ENCODE assay signal across 1 cellular context in the genomic region with DNA sequence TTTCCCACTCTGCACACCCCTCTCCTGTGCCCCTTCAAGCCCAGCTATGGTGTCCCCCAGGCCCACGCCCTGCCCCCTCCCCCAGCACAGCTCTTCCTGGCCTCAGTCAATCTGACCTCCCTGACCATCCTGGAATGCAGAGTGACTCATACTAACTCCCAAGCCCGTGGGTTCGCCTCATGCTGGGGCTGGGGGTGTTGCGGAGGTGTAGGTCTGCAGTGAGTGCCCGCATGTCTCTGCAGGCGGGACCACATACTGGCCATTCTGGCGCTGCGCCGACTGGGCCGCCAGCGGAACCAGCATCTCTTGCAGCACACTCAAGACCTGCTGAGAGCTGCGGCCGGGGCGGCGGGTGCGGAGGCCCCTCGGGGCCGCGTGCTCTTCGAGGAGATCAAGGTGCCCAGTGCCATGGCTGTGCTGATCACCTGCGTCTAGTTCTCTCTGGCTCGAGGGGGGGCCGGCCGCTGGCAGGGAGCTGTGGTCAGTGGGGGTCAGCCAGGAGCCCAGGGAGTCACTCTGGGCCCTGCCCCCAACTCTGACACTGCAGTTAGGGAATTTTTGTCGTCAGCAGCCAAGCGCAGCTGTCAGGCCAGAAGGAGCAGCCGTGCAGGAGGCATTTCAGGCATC.
A peak's percentile ranks its signal among the peaks of the same experiment; 100 is the strongest.
TF ChIP-seq lines count a peak whose summit lies in the region.

No MANE protein-coding gene starts in this region.

TF ChIP-seq in HepG2, 621 proteins besides CTCF, POLR2A, EP300 and RAD21 (continued from another document):
- TF ChIP-seq MAZ (IDR thresholded peaks at IDR 0.05; ENCODE audit: borderline replicate concordance, low read depth, low read length) (peak; percentile 19; the same call in 1 of the 2 replicates), MAZ (CRISPR knock-in tag; IDR thresholded peaks at IDR 0.05; ENCODE audit: low read depth) (no peak), RARA (CRISPR knock-in tag; IDR thresholded peaks at IDR 0.05) (peak; percentile 77), RXRB (CRISPR knock-in tag; IDR thresholded peaks at IDR 0.05; ENCODE audit: borderline replicate concordance) (0 out of 2 replicates have a peak, but pooled peaks have one; percentile 11), JUNB (CRISPR knock-in tag; IDR thresholded peaks at IDR 0.05; ENCODE audit: borderline replicate concordance) (peak; percentile 47; the same call in 1 of the 2 replicates), ZNF496 (CRISPR knock-in tag; IDR thresholded peaks at IDR 0.05; ENCODE audit: insufficient replicate concordance) (no peak), ZNF768 (CRISPR knock-in tag; IDR thresholded peaks at IDR 0.05) (0 out of 2 replicates have a peak, but pooled peaks have one; percentile 4), ZBTB38 (CRISPR knock-in tag; IDR thresholded peaks at IDR 0.05) (peak; percentile 53; the same call in 1 of the 2 replicates), RBM39 (IDR thresholded peaks at IDR 0.05; ENCODE audit: low read depth, low read length, poor library complexity, severe bottlenecking) (peak; percentile 13), FOSL2 (CRISPR knock-in tag; IDR thresholded peaks at IDR 0.05) (peak; percentile 96), JUND (CRISPR knock-in tag; IDR thresholded peaks at IDR 0.05) (peak; percentile 90), ZNF460 (CRISPR knock-in tag; IDR thresholded peaks at IDR 0.05; ENCODE audit: borderline replicate concordance) (no peak), AGO2 (optimal IDR thresholded peaks at IDR 0.05; ENCODE audit: low read depth, low read length) (peak; percentile 80)
- TF ChIP-seq, protein P1, sequence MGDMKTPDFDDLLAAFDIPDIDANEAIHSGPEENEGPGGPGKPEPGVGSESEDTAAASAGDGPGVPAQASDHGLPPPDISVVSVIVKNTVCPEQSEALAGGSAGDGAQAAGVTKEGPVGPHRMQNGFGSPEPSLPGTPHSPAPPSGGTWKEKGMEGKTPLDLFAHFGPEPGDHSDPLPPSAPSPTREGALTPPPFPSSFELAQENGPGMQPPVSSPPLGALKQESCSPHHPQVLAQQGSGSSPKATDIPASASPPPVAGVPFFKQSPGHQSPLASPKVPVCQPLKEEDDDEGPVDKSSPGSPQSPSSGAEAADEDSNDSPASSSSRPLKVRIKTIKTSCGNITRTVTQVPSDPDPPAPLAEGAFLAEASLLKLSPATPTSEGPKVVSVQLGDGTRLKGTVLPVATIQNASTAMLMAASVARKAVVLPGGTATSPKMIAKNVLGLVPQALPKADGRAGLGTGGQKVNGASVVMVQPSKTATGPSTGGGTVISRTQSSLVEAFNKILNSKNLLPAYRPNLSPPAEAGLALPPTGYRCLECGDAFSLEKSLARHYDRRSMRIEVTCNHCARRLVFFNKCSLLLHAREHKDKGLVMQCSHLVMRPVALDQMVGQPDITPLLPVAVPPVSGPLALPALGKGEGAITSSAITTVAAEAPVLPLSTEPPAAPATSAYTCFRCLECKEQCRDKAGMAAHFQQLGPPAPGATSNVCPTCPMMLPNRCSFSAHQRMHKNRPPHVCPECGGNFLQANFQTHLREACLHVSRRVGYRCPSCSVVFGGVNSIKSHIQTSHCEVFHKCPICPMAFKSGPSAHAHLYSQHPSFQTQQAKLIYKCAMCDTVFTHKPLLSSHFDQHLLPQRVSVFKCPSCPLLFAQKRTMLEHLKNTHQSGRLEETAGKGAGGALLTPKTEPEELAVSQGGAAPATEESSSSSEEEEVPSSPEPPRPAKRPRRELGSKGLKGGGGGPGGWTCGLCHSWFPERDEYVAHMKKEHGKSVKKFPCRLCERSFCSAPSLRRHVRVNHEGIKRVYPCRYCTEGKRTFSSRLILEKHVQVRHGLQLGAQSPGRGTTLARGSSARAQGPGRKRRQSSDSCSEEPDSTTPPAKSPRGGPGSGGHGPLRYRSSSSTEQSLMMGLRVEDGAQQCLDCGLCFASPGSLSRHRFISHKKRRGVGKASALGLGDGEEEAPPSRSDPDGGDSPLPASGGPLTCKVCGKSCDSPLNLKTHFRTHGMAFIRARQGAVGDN (CRISPR knock-in tag; IDR thresholded peaks at IDR 0.05): peak; percentile 60; the same call in 1 of the 2 replicates
- TF ChIP-seq, protein P2, sequence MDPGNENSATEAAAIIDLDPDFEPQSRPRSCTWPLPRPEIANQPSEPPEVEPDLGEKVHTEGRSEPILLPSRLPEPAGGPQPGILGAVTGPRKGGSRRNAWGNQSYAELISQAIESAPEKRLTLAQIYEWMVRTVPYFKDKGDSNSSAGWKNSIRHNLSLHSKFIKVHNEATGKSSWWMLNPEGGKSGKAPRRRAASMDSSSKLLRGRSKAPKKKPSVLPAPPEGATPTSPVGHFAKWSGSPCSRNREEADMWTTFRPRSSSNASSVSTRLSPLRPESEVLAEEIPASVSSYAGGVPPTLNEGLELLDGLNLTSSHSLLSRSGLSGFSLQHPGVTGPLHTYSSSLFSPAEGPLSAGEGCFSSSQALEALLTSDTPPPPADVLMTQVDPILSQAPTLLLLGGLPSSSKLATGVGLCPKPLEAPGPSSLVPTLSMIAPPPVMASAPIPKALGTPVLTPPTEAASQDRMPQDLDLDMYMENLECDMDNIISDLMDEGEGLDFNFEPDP (CRISPR knock-in tag; conservative IDR thresholded peaks at IDR 0.05): no peak
